ENCODE assay signal across 2 cellular contexts in genomic region chr3:38157562-38157961, GRCh38.
TF ChIP-seq lines count a peak whose summit lies in the region.

No MANE protein-coding gene starts in this region.

TF ChIP-seq in HepG2, 621 proteins besides CTCF, POLR2A, EP300 and RAD21:
- TF ChIP-seq LCORL (IDR thresholded peaks at IDR 0.05) (peak; percentile 83), LCORL (CRISPR knock-in tag; IDR thresholded peaks at IDR 0.05) (no peak), ZSCAN20 (CRISPR knock-in tag; IDR thresholded peaks at IDR 0.05; ENCODE audit: borderline replicate concordance) (no peak)

TF ChIP-seq in GM23338, 12 proteins besides CTCF, POLR2A, EP300 and RAD21:
- TF ChIP-seq EZH2phosphoT487 (IDR thresholded peaks at IDR 0.05; ENCODE audit: unreplicated experiment) (no peak), CREB1 (CRISPR knock-in tag; IDR thresholded peaks at IDR 0.05; ENCODE audit: low read depth) (no peak), NANOG (IDR thresholded peaks at IDR 0.05; ENCODE audit: borderline replicate concordance) (no peak), ZNF331 (CRISPR knock-in tag; IDR thresholded peaks at IDR 0.05; ENCODE audit: low read depth) (no peak), EZH2 (IDR thresholded peaks at IDR 0.05; ENCODE audit: low read depth, unreplicated experiment) (no peak), ZNF114 (CRISPR knock-in tag; IDR thresholded peaks at IDR 0.05) (no peak), JUNB (IDR thresholded peaks at IDR 0.05; ENCODE audit: unreplicated experiment) (no peak), STAT1 (IDR thresholded peaks at IDR 0.05; ENCODE audit: unreplicated experiment) (no peak), ETS1 (IDR thresholded peaks at IDR 0.05) (no peak), POLR2AphosphoS5 (IDR thresholded peaks at IDR 0.05; ENCODE audit: low read depth) (no peak)
- TF ChIP-seq, protein P1, sequence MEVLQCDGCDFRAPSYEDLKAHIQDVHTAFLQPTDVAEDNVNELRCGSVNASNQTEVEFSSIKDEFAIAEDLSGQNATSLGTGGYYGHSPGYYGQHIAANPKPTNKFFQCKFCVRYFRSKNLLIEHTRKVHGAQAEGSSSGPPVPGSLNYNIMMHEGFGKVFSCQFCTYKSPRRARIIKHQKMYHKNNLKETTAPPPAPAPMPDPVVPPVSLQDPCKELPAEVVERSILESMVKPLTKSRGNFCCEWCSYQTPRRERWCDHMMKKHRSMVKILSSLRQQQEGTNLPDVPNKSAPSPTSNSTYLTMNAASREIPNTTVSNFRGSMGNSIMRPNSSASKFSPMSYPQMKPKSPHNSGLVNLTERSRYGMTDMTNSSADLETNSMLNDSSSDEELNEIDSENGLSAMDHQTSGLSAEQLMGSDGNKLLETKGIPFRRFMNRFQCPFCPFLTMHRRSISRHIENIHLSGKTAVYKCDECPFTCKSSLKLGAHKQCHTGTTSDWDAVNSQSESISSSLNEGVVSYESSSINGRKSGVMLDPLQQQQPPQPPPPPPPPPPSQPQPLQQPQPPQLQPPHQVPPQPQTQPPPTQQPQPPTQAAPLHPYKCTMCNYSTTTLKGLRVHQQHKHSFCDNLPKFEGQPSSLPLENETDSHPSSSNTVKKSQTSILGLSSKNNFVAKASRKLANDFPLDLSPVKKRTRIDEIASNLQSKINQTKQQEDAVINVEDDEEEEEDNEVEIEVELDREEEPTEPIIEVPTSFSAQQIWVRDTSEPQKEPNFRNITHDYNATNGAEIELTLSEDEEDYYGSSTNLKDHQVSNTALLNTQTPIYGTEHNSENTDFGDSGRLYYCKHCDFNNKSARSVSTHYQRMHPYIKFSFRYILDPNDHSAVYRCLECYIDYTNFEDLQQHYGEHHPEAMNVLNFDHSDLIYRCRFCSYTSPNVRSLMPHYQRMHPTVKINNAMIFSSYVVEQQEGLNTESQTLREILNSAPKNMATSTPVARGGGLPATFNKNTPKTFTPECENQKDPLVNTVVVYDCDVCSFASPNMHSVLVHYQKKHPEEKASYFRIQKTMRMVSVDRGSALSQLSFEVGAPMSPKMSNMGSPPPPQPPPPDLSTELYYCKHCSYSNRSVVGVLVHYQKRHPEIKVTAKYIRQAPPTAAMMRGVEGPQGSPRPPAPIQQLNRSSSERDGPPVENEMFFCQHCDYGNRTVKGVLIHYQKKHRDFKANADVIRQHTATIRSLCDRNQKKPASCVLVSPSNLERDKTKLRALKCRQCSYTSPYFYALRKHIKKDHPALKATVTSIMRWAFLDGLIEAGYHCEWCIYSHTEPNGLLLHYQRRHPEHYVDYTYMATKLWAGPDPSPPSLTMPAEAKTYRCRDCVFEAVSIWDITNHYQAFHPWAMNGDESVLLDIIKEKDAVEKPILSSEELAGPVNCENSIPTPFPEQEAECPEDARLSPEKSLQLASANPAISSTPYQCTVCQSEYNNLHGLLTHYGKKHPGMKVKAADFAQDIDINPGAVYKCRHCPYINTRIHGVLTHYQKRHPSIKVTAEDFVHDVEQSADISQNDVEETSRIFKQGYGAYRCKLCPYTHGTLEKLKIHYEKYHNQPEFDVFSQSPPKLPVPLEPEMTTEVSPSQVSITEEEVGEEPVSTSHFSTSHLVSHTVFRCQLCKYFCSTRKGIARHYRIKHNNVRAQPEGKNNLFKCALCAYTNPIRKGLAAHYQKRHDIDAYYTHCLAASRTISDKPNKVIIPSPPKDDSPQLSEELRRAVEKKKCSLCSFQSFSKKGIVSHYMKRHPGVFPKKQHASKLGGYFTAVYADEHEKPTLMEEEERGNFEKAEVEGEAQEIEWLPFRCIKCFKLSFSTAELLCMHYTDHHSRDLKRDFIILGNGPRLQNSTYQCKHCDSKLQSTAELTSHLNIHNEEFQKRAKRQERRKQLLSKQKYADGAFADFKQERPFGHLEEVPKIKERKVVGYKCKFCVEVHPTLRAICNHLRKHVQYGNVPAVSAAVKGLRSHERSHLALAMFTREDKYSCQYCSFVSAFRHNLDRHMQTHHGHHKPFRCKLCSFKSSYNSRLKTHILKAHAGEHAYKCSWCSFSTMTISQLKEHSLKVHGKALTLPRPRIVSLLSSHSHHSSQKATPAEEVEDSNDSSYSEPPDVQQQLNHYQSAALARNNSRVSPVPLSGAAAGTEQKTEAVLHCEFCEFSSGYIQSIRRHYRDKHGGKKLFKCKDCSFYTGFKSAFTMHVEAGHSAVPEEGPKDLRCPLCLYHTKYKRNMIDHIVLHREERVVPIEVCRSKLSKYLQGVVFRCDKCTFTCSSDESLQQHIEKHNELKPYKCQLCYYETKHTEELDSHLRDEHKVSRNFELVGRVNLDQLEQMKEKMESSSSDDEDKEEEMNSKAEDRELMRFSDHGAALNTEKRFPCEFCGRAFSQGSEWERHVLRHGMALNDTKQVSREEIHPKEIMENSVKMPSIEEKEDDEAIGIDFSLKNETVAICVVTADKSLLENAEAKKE (CRISPR knock-in tag; IDR thresholded peaks at IDR 0.05), result no peak
- TF ChIP-seq, protein P2, sequence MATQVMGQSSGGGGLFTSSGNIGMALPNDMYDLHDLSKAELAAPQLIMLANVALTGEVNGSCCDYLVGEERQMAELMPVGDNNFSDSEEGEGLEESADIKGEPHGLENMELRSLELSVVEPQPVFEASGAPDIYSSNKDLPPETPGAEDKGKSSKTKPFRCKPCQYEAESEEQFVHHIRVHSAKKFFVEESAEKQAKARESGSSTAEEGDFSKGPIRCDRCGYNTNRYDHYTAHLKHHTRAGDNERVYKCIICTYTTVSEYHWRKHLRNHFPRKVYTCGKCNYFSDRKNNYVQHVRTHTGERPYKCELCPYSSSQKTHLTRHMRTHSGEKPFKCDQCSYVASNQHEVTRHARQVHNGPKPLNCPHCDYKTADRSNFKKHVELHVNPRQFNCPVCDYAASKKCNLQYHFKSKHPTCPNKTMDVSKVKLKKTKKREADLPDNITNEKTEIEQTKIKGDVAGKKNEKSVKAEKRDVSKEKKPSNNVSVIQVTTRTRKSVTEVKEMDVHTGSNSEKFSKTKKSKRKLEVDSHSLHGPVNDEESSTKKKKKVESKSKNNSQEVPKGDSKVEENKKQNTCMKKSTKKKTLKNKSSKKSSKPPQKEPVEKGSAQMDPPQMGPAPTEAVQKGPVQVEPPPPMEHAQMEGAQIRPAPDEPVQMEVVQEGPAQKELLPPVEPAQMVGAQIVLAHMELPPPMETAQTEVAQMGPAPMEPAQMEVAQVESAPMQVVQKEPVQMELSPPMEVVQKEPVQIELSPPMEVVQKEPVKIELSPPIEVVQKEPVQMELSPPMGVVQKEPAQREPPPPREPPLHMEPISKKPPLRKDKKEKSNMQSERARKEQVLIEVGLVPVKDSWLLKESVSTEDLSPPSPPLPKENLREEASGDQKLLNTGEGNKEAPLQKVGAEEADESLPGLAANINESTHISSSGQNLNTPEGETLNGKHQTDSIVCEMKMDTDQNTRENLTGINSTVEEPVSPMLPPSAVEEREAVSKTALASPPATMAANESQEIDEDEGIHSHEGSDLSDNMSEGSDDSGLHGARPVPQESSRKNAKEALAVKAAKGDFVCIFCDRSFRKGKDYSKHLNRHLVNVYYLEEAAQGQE (IDR thresholded peaks at IDR 0.05; ENCODE audit: unreplicated experiment), result no peak
TF ChIP-seq in GM23338: peak in this region for 0.
